25 cellular contexts compared by ENCODE assay signal in the genomic region with DNA sequence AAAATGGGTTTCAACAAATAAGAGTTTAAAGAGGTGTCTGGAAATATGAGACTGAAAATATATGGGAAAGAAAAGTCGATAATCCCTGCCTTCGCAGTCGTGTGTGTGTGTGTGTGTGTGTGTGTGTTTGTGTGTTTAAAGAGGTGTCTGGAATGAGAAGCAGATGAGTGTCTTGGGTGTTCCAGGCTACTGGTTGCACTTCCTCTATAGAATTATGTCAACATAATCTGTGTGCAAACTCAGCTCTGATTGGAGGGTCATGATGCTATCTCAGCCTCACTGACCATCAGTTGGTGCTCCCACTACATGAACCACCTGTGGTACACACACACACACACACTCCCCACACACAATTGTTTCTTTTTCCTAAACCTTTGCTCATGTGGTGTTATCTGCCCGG.
DNase-seq lines count a peak whose midpoint lies in the region; ATAC-seq, FAIRE-seq and TF ChIP-seq lines count a peak whose summit lies in the region.
"Had no signal": no experiment of that assay in that cellular context is flagged by ENCODE, and none has a peak within 500 bp of the region (broad histone marks: within the 10 kb centered on the region; RNA-seq: fewer than 3 reads in every experiment).

No MANE protein-coding gene starts in this region.

- intact Hi-C loops in GM12878 (cut with micrococcal nuclease; ENCODE audit: unreplicated experiment): no loop called here

- H3K9me3 Mint-ChIP-seq in stimulated activated memory B cell treated with anti-CD40 and anti-IgM and Interleukin-4, amounts not matched to agents 10 μg/mL and 1 μg/mL and 100 μg/mL, for 72 hours: peaks cover 4% of the 10 kb centered on the region
- H3K9me3 Mint-ChIP-seq: CD4-positive, alpha-beta T cell had no signal

- no peaks in the 10 kb centered on the region for H3K36me3 Mint-ChIP-seq in stimulated activated memory B cell treated with anti-CD40 and anti-IgM and Interleukin-4, amounts not matched to agents 10 μg/mL and 1 μg/mL and 100 μg/mL, for 72 hours
- H3K36me3 Mint-ChIP-seq: CD14-positive monocyte; CD8-positive, alpha-beta memory T cell had no signal

- H3K36me3 ChIP-seq in Karpas-422 (ENCODE audit: insufficient read depth, low read length) (no peaks in the 10 kb centered on the region), GM12878 (ENCODE audit: control insufficient read depth in 2 of 2, insufficient read depth in 2 of 2, low read length in 1 of 2) (no peaks in the 10 kb centered on the region)
- H3K36me3 ChIP-seq: BE2C; BLaER1 treated with 17β-estradiol and CSF1 and Interleukin-3, amounts not matched to agents 10 nM and 100 nM had no signal

- 23% methylated on average over 4 of the region's 4 CpGs for WGBS in GM12878 (ENCODE audit: insufficient coverage, insufficient replicate concordance, low lambda C conversion rate, missing lambda C conversion rate)

- peaks cover 11% of the 10 kb centered on the region for H3K4me1 Mint-ChIP-seq in stimulated activated memory B cell treated with anti-CD40 and anti-IgM and Interleukin-4, amounts not matched to agents 10 μg/mL and 1 μg/mL and 100 μg/mL, for 72 hours
- H3K4me1 Mint-ChIP-seq: CD14-positive monocyte; CD8-positive, alpha-beta memory T cell had no signal

- peak; percentile 36; the same call in 2 of the 3 replicates for ATAC-seq in GM12878
- peak; percentile 58 for ATAC-seq in stimulated activated memory B cell treated with anti-CD40 and anti-IgM and Interleukin-4, amounts not matched to agents 10 μg/mL and 1 μg/mL and 100 μg/mL, for 72 hours
- ATAC-seq: A549 had no signal

- TF ChIP-seq CTCF in GM12878 (IDR thresholded peaks at IDR 0.05 in 2 of 3, conservative IDR thresholded peaks at IDR 0.05 in 1 of 3; ENCODE audit: control insufficient read depth in 2 of 3, extremely low read depth in 1 of 3, insufficient read depth in 1 of 3, low read depth in 3 of 3, low read length in 3 of 3) (no peak), RWPE1 (conservative IDR thresholded peaks at IDR 0.05; ENCODE audit: low read depth) (no peak)

- TF ChIP-seq POLR2A in GM12891 (IDR thresholded peaks at IDR 0.05; ENCODE audit: low read depth, low read length) (no peak), GM12878 (IDR thresholded peaks at IDR 0.05; ENCODE audit: low read depth, low read length) (no peak)

- DNase-seq in GM12891 (ENCODE audit: insufficient read length, low spot score) (no peak), Karpas-422 (peak; percentile 46), GM12878 (ENCODE audit: low read depth, low spot score) (no peak), RWPE1 (ENCODE audit: low spot score) (no peak), urothelium cell line (ENCODE audit: low spot score) (no peak), SW 1271 (lab: John Stamatoyannopoulos, UW) (no peak)
- DNase-seq: 8988T; ACHN; AML-193; BE2C; CD4-positive, alpha-beta T cell; CD8-positive, alpha-beta memory T cell; DMS 273 treated with DMSO at 0.1 percent for 48 hours; DMS79; EL; GDM1; GOT3; H7; HCEC 1CT had no signal

- H3K79me2 ChIP-seq in Karpas-422 (ENCODE audit: low read length) (no peaks in the 10 kb centered on the region), GM12878 (ENCODE audit: control insufficient read depth, insufficient read depth, low read length) (no peaks in the 10 kb centered on the region)

- FAIRE-seq in GM12891 (lab: Jason Lieb, UNC) (no peak), GM12878 (lab: Jason Lieb, UNC) (no peak), urothelium cell line (lab: Jason Lieb, UNC) (no peak)
- FAIRE-seq: A549, D721Med, GM12892 had no signal

- no peak overlapping the region for H3K27ac Mint-ChIP-seq in stimulated activated memory B cell treated with anti-CD40 and anti-IgM and Interleukin-4, amounts not matched to agents 10 μg/mL and 1 μg/mL and 100 μg/mL, for 72 hours
- H3K27ac Mint-ChIP-seq: CD14-positive monocyte; CD4-positive, alpha-beta T cell; CD8-positive, alpha-beta memory T cell had no signal

- no peak overlapping the region for H3K4me2 ChIP-seq in Karpas-422 (ENCODE audit: low read depth, low read length, poor library complexity, severe bottlenecking)
- no peak overlapping the region for H3K4me2 ChIP-seq in GM12878 (ENCODE audit: control insufficient read depth, insufficient read depth)
- H3K4me2 ChIP-seq: A549; BLaER1 treated with 17β-estradiol and CSF1 and Interleukin-3, amounts not matched to agents 10 nM and 100 nM had no signal

- CTCF ChIA-PET in GM12878 (lab: Yijun Ruan, JAX): no interaction called here
- CTCF ChIA-PET in RWPE1 (lab: Yijun Ruan, JAX): no interaction called here

- no peak for TF ChIP-seq EP300 in GM12878 (IDR thresholded peaks at IDR 0.05; ENCODE audit: borderline replicate concordance in 1 of 2, control insufficient read depth in 1 of 2, low read depth in 2 of 2, low read length in 2 of 2)

- TF ChIP-seq RAD21 in GM12878 (IDR thresholded peaks at IDR 0.05; ENCODE audit: insufficient read depth, low read depth, low read length): no peak

- H3K27ac ChIP-seq in Karpas-422 (ENCODE audit: low read length) (no peak overlapping the region), GM12878 (ENCODE audit: control insufficient read depth, insufficient read depth) (no peak overlapping the region), RWPE1 (no peak overlapping the region)
- H3K27ac ChIP-seq: A549; BLaER1 treated with 17β-estradiol and CSF1 and Interleukin-3, amounts not matched to agents 10 nM and 100 nM had no signal

- RAD21 ChIA-PET in GM12878 (lab: Charles Lee; ENCODE audit: unreplicated experiment): no interaction called here

- no TSS peak for BruUV-seq in GM12878 (replicated peaks; lab: Mats Ljungman, UMichigan)

- H4K20me1 ChIP-seq in Karpas-422 (ENCODE audit: insufficient read depth, low read depth, low read length) (no peaks in the 10 kb centered on the region), GM12878 (ENCODE audit: control insufficient read depth, insufficient read depth) (no peaks in the 10 kb centered on the region)
- H4K20me1 ChIP-seq: BLaER1 treated with 17β-estradiol and CSF1 and Interleukin-3, amounts not matched to agents 10 nM and 100 nM had no signal

- SMC1A ChIA-PET in GM12878 (lab: Charles Lee; ENCODE audit: uncharacterized antibody, unreplicated experiment): no interaction called here

- peaks cover 37% of the 10 kb centered on the region for H3K27me3 Mint-ChIP-seq in stimulated activated memory B cell treated with anti-CD40 and anti-IgM and Interleukin-4, amounts not matched to agents 10 μg/mL and 1 μg/mL and 100 μg/mL, for 72 hours

- H3K9me2 ChIP-seq in Karpas-422 (replicated peaks; ENCODE audit: insufficient read depth, low read length): no peaks in the 10 kb centered on the region

- H3K27me3 ChIP-seq in Karpas-422 (ENCODE audit: low read length): no peaks in the 10 kb centered on the region
- H3K27me3 ChIP-seq in GM12878 (replicated peaks in 1 of 2; ENCODE audit: control insufficient read depth in 2 of 2, insufficient read depth in 2 of 2, low read length in 1 of 2): no peaks in the 10 kb centered on the region
- H3K27me3 ChIP-seq: BE2C; BLaER1 treated with 17β-estradiol and CSF1 and Interleukin-3, amounts not matched to agents 10 nM and 100 nM had no signal

- in situ Hi-C loops in GM12878 (cut with MboI): no loop called here

- H3K9ac ChIP-seq in Karpas-422 (ENCODE audit: low read length): no peak overlapping the region
- H3K9ac ChIP-seq in GM12878 (ENCODE audit: control insufficient read depth, insufficient read depth, low read length): no peak overlapping the region
- H3K9ac ChIP-seq: BLaER1 treated with 17β-estradiol and CSF1 and Interleukin-3, amounts not matched to agents 10 nM and 100 nM had no signal

- H3K9me3 ChIP-seq in Karpas-422 (ENCODE audit: low read length) (no peaks in the 10 kb centered on the region), GM12878 (replicated peaks; ENCODE audit: control insufficient read depth, insufficient read depth, low read length) (no peaks in the 10 kb centered on the region)
- H3K9me3 ChIP-seq: A549; BE2C; BLaER1 treated with 17β-estradiol and CSF1 and Interleukin-3, amounts not matched to agents 10 nM and 100 nM had no signal

- H3K4me1 ChIP-seq in Karpas-422 (ENCODE audit: low read length) (no peaks in the 10 kb centered on the region; the same call in 1 of the 2 replicates), GM12878 (ENCODE audit: control insufficient read depth, insufficient read depth, low read length) (no peaks in the 10 kb centered on the region)
- H3K4me1 ChIP-seq: A549; BE2C; BLaER1 treated with 17β-estradiol and CSF1 and Interleukin-3, amounts not matched to agents 10 nM and 100 nM had no signal

- H2AFZ ChIP-seq in Karpas-422 (ENCODE audit: low read length) (no peak overlapping the region), GM12878 (ENCODE audit: control insufficient read depth, low read depth, low read length) (no peak overlapping the region)

- no peak overlapping the region for H3K4me3 ChIP-seq in Karpas-422 (ENCODE audit: low read length)
- H3K4me3 ChIP-seq in GM12878: no peak overlapping the region
- H3K4me3 ChIP-seq: A549; BLaER1 treated with 17β-estradiol and CSF1 and Interleukin-3, amounts not matched to agents 10 nM and 100 nM had no signal

- H3K4me3 Mint-ChIP-seq in stimulated activated memory B cell treated with anti-CD40 and anti-IgM and Interleukin-4, amounts not matched to agents 10 μg/mL and 1 μg/mL and 100 μg/mL, for 72 hours: no peak overlapping the region
- H3K4me3 Mint-ChIP-seq: CD14-positive monocyte; CD4-positive, alpha-beta T cell; CD8-positive, alpha-beta memory T cell had no signal

- POLR2A ChIA-PET in GM12878 (lab: Charles Lee) (no interaction called here), RWPE1 (lab: Yijun Ruan, JAX; ENCODE audit: low non-redundant PET) (no interaction called here)

TF ChIP-seq in GM12891, 5 proteins besides CTCF, POLR2A, EP300 and RAD21:
- peak; percentile 45; the same call in 1 of the 2 replicates for TF ChIP-seq SPI1 (IDR thresholded peaks at IDR 0.05; ENCODE audit: low read depth, low read length)
- no peak for TF ChIP-seq POU2F2 (IDR thresholded peaks at IDR 0.05; ENCODE audit: low read depth, low read length)
TF ChIP-seq in GM12891: peak in this region for 1.

TF ChIP-seq in GM12878, 131 proteins besides CTCF, POLR2A, EP300 and RAD21:
- TF ChIP-seq BMI1 (IDR thresholded peaks at IDR 0.05; ENCODE audit: borderline replicate concordance) (no peak), SPI1 (IDR thresholded peaks at IDR 0.05; ENCODE audit: borderline replicate concordance, insufficient read depth, low read depth, low read length) (peak; percentile 73), HDGF (IDR thresholded peaks at IDR 0.05) (no peak), EGR1 (IDR thresholded peaks at IDR 0.05; ENCODE audit: borderline replicate concordance in 1 of 2, low read depth in 2 of 2, low read length in 2 of 2) (no peak), ZNF274 (IDR thresholded peaks at IDR 0.05; ENCODE audit: insufficient read depth, insufficient read length) (no peak)
